ENCODE assay signal across 1 cellular context in genomic region chr15:41230650-41231533, GRCh38.
TF ChIP-seq lines count a peak whose summit lies in the region.

Gene CHP1, plus strand, starts transcription at chr15:41231268. Its CDS starts 115 bp downstream, at chr15:41231383.
Gene EXD1, minus strand, starts transcription at chr15:41230757. Its CDS starts 4,182 bp downstream, at chr15:41226575.

TF ChIP-seq in GM12878, 131 proteins besides CTCF, POLR2A, EP300 and RAD21 (continued from another document):
- TF ChIP-seq E2F8 (IDR thresholded peaks at IDR 0.05; ENCODE audit: low read depth, partially characterized antibody) (no peak), ZNF622 (IDR thresholded peaks at IDR 0.05) (no peak), HDGF (IDR thresholded peaks at IDR 0.05) (peak; percentile 61; the same call in 1 of the 2 replicates), GABPA (IDR thresholded peaks at IDR 0.05; ENCODE audit: low read depth) (no peak), CREB1 (IDR thresholded peaks at IDR 0.05; ENCODE audit: low read depth) (peak; percentile 49; the same call in 1 of the 2 replicates), MYB (IDR thresholded peaks at IDR 0.05; ENCODE audit: borderline replicate concordance, low read depth, low read length) (no peak)
